Comparison of ENCODE assay signal across 15 cellular contexts in genomic region chr4:126440297-126440696, GRCh38.
DNase-seq lines count a peak whose midpoint lies in the region; TF ChIP-seq lines count a peak whose summit lies in the region.
"Had no signal": no experiment of that assay in that cellular context is flagged by ENCODE, and none has a peak within 500 bp of the region (broad histone marks: within the 10 kb centered on the region; RNA-seq: fewer than 3 reads in every experiment).

No MANE protein-coding gene starts in this region.

- H3K18ac ChIP-seq in mesenchymal stem cell (ENCODE audit: low read depth in 1 of 2, low read length in 2 of 2) = peak overlapping the region; percentile 18 to 33

- peak overlapping the region; percentile 36 for H2AFZ ChIP-seq in mesenchymal stem cell (ENCODE audit: low read depth, low read length)
- H2AFZ ChIP-seq in neural progenitor cell (replicated peaks) = no peak overlapping the region
- H2AFZ ChIP-seq: GM23338 had no signal

- no peak overlapping the region for H3K4ac ChIP-seq in mesenchymal stem cell (ENCODE audit: low read depth in 1 of 2, low read length in 2 of 2)

- H3K4me1 ChIP-seq in mesenchymal stem cell (ENCODE audit: control insufficient read depth, insufficient read depth, low read depth, low read length) (peaks cover 2% of the 10 kb centered on the region), neural progenitor cell (peaks cover 23% of the 10 kb centered on the region), tibial artery (peaks cover 0 to 28% (median 4%) of the 10 kb centered on the region in 4 donors), esophagus muscularis mucosa (peaks cover 0 to 6% (median 0%) of the 10 kb centered on the region in 4 donors)

- CTCF ChIA-PET in activated CD4-positive, alpha-beta T cell treated with anti-CD3 and anti-CD28 coated beads, Interleukin-2, amount 10 ng/mL, durations not matched to agents 7 days and 5 days (lab: Charles Lee) = no interaction called here

- no peak overlapping the region for H3K4me3 Mint-ChIP-seq in neural progenitor cell
- H3K4me3 Mint-ChIP-seq in activated CD4-positive, alpha-beta T cell treated with anti-CD3 and anti-CD28 coated beads, Interleukin-2, amount 10 ng/mL, durations not matched to agents 7 days and 5 days = no peak overlapping the region
- H3K4me3 Mint-ChIP-seq: CD4-positive, alpha-beta T cell; GM23338; IgD-negative memory B cell had no signal

- H3K36me3 Mint-ChIP-seq in neural progenitor cell = no peaks in the 10 kb centered on the region
- no peaks in the 10 kb centered on the region for H3K36me3 Mint-ChIP-seq in activated CD4-positive, alpha-beta T cell treated with anti-CD3 and anti-CD28 coated beads, Interleukin-2, amount 10 ng/mL, durations not matched to agents 7 days and 5 days (ENCODE audit: low read depth)
- H3K36me3 Mint-ChIP-seq: IgD-negative memory B cell had no signal

- WGBS in mesenchymal stem cell = 79% methylated on average over 2 of the region's 3 CpGs
- WGBS in esophagus muscularis mucosa = 85% methylated on average over 3 of the region's 3 CpGs

- H3K36me3 ChIP-seq in mesenchymal stem cell (ENCODE audit: control insufficient read depth in 1 of 2, insufficient read depth in 2 of 2, low read depth in 1 of 2, low read length in 2 of 2) = no peaks in the 10 kb centered on the region
- no peaks in the 10 kb centered on the region for H3K36me3 ChIP-seq in neural progenitor cell
- no peaks in the 10 kb centered on the region for H3K36me3 ChIP-seq in tibial artery
- no peaks in the 10 kb centered on the region for H3K36me3 ChIP-seq in esophagus muscularis mucosa

- H2AK5ac ChIP-seq in mesenchymal stem cell (ENCODE audit: low read length, severe bottlenecking) = no peak overlapping the region

- no peaks in the 10 kb centered on the region for H3F3A ChIP-seq in neural progenitor cell (ENCODE audit: low read depth)

- H3K4me2 ChIP-seq in mesenchymal stem cell (ENCODE audit: low read length, poor library complexity, severe bottlenecking) = no peak overlapping the region
- H3K4me2 ChIP-seq in neural progenitor cell = peak overlapping the region; percentile 17
- H3K4me2 ChIP-seq: GM23338 had no signal

- no peak overlapping the region for H3K23ac ChIP-seq in mesenchymal stem cell (ENCODE audit: low read length in 2 of 2)

- TF ChIP-seq POLR2A in esophagus muscularis mucosa (IDR thresholded peaks at IDR 0.05; ENCODE audit: low read depth) = no peak

- H2BK15ac ChIP-seq in mesenchymal stem cell (ENCODE audit: low read depth, poor library complexity, severe bottlenecking) = no peak overlapping the region

- H3K9ac ChIP-seq in mesenchymal stem cell (ENCODE audit: low read length) (no peak overlapping the region), neural progenitor cell (no peak overlapping the region)

- DNase-seq in ecto neural progenitor cell (ENCODE audit: low spot score) = peak; percentile 56
- DNase-seq in mesenchymal stem cell = peak; percentile 5
- peak; percentile 70 for DNase-seq in neural progenitor cell (ENCODE audit: low spot score)
- no peak for DNase-seq in tibial artery
- DNase-seq in NCI-H2196 treated with DMSO at 0.1 percent for 48 hours (lab: John Stamatoyannopoulos, UW; ENCODE audit: unreplicated experiment) = no peak
- no peak for DNase-seq in esophagus muscularis mucosa (ENCODE audit: extremely low spot score)
- no peak for DNase-seq in activated CD4-positive, alpha-beta T cell treated with anti-CD3 and anti-CD28 coated beads, Interleukin-2, amount 10 ng/mL, durations not matched to agents 7 days and 5 days
- DNase-seq: ACHN; CD4-positive, alpha-beta T cell; DMS79 treated with DMSO at 0.1 percent for 48 hours; GF-D8; H7 had no signal

- peak overlapping the region in 1 of 2 experiments; percentile 6 for H2BK12ac ChIP-seq in mesenchymal stem cell (ENCODE audit: low read length in 2 of 2)

- no peaks in the 10 kb centered on the region for H3K9me3 Mint-ChIP-seq in neural progenitor cell
- peaks cover 3% of the 10 kb centered on the region for H3K9me3 Mint-ChIP-seq in activated CD4-positive, alpha-beta T cell treated with anti-CD3 and anti-CD28 coated beads, Interleukin-2, amount 10 ng/mL, durations not matched to agents 7 days and 5 days
- H3K9me3 Mint-ChIP-seq: GM23338 had no signal

- TF ChIP-seq CTCF in neural progenitor cell (IDR thresholded peaks at IDR 0.05) = no peak
- TF ChIP-seq CTCF in tibial artery (IDR thresholded peaks at IDR 0.05) = no peak
- TF ChIP-seq CTCF in esophagus muscularis mucosa (IDR thresholded peaks at IDR 0.05) = no peak

- H3K27ac ChIP-seq in mesenchymal stem cell (ENCODE audit: low read length, poor library complexity, severe bottlenecking) (peak overlapping the region; percentile 29), neural progenitor cell (no peak overlapping the region), tibial artery (peak overlapping the region; percentile 45 to 62), esophagus muscularis mucosa (replicated peaks in 1 of 4) (no peak overlapping the region)
- H3K27ac ChIP-seq: C4-2B had no signal

- H3K4me3 ChIP-seq in mesenchymal stem cell (ENCODE audit: insufficient read depth in 1 of 2, low read depth in 1 of 2, low read length in 2 of 2) (no peak overlapping the region), neural progenitor cell (no peak overlapping the region), tibial artery (no peak overlapping the region), esophagus muscularis mucosa (no peak overlapping the region)
- H3K4me3 ChIP-seq: GM23338 had no signal

- no peak overlapping the region for H2BK120ac ChIP-seq in mesenchymal stem cell (ENCODE audit: low read depth, low read length)

- H3K14ac ChIP-seq in mesenchymal stem cell (ENCODE audit: low read length in 2 of 2) = no peak overlapping the region

- H3K79me1 ChIP-seq in mesenchymal stem cell (replicated peaks; ENCODE audit: low read length, poor library complexity, severe bottlenecking) = no peaks in the 10 kb centered on the region

- no peaks in the 10 kb centered on the region for H4K20me1 ChIP-seq in neural progenitor cell (ENCODE audit: low read depth)

- no peak for TF ChIP-seq EP300 in esophagus muscularis mucosa (IDR thresholded peaks at IDR 0.05)

- H2BK5ac ChIP-seq in mesenchymal stem cell (ENCODE audit: low read depth, low read length, poor library complexity, severe bottlenecking) = no peak overlapping the region

- no peaks in the 10 kb centered on the region for H3K79me2 ChIP-seq in neural progenitor cell (ENCODE audit: low read depth)

- peaks cover 34% of the 10 kb centered on the region for H3K4me1 Mint-ChIP-seq in neural progenitor cell
- no peaks in the 10 kb centered on the region for H3K4me1 Mint-ChIP-seq in activated CD4-positive, alpha-beta T cell treated with anti-CD3 and anti-CD28 coated beads, Interleukin-2, amount 10 ng/mL, durations not matched to agents 7 days and 5 days
- H3K4me1 Mint-ChIP-seq: IgD-negative memory B cell had no signal

- peak overlapping the region; percentile 80 for H4K8ac ChIP-seq in mesenchymal stem cell (ENCODE audit: low read length)

- POLR2A ChIA-PET in activated CD4-positive, alpha-beta T cell treated with anti-CD3 and anti-CD28 coated beads, Interleukin-2, amount 10 ng/mL, durations not matched to agents 7 days and 5 days (lab: Charles Lee) = no interaction called here

- intact Hi-C loops in tibial artery (cut with DNase I; ENCODE audit: low total_unique reads) = no loop called here
- intact Hi-C loops in esophagus muscularis mucosa (cut with DNase I) = no loop called here

- no peak overlapping the region for H4K91ac ChIP-seq in mesenchymal stem cell (ENCODE audit: low read length)

- peak overlapping the region; percentile 62 for H3K27ac Mint-ChIP-seq in neural progenitor cell
- no peak overlapping the region for H3K27ac Mint-ChIP-seq in activated CD4-positive, alpha-beta T cell treated with anti-CD3 and anti-CD28 coated beads, Interleukin-2, amount 10 ng/mL, durations not matched to agents 7 days and 5 days
- H3K27ac Mint-ChIP-seq: CD4-positive, alpha-beta T cell; GM23338; IgD-negative memory B cell had no signal

- H3K27me3 ChIP-seq in mesenchymal stem cell (ENCODE audit: control insufficient read depth in 1 of 2, insufficient read depth in 1 of 2, low read length in 2 of 2) (no peaks in the 10 kb centered on the region), neural progenitor cell (no peaks in the 10 kb centered on the region), tibial artery (no peaks in the 10 kb centered on the region), esophagus muscularis mucosa (no peaks in the 10 kb centered on the region)

- peaks cover 2% of the 10 kb centered on the region for H3K27me3 Mint-ChIP-seq in neural progenitor cell (ENCODE audit: insufficient read depth, low read depth)
- no peaks in the 10 kb centered on the region for H3K27me3 Mint-ChIP-seq in activated CD4-positive, alpha-beta T cell treated with anti-CD3 and anti-CD28 coated beads, Interleukin-2, amount 10 ng/mL, durations not matched to agents 7 days and 5 days
- H3K27me3 Mint-ChIP-seq: CD4-positive, alpha-beta T cell; IgD-negative memory B cell had no signal

- no peaks in the 10 kb centered on the region for H3K9me3 ChIP-seq in mesenchymal stem cell (ENCODE audit: control insufficient read depth, low read length)
- H3K9me3 ChIP-seq in neural progenitor cell (ENCODE audit: low read depth) = no peaks in the 10 kb centered on the region
- H3K9me3 ChIP-seq in tibial artery = no peaks in the 10 kb centered on the region
- H3K9me3 ChIP-seq in esophagus muscularis mucosa = no peaks in the 10 kb centered on the region

Comparison
In these comparisons a context has a peak if more than half of its experiments do, and no peak if none do; other contexts are left out.
1. DNase-seq: peak in ecto neural progenitor cell (single experiment), mesenchymal stem cell (single experiment) and neural progenitor cell (single experiment); none in tibial artery (0 of 2), NCI-H2196 treated with DMSO at 0.1 percent for 48 hours (single experiment), esophagus muscularis mucosa (single experiment) and activated CD4-positive, alpha-beta T cell treated with anti-CD3 and anti-CD28 coated beads, Interleukin-2, amount 10 ng/mL, durations not matched to agents 7 days and 5 days (single experiment).
2. H3K27ac ChIP-seq: peak in mesenchymal stem cell (single experiment) and tibial artery (2 of 2); none in neural progenitor cell (single experiment) and esophagus muscularis mucosa (0 of 4).